Comparison of ENCODE assay signal across 3 cellular contexts in genomic region chr1:105558023-105558422, GRCh38.
"Had no signal": no experiment of that assay in that cellular context is flagged by ENCODE, and none has a peak within 500 bp of the region (broad histone marks: within the 10 kb centered on the region; RNA-seq: fewer than 3 reads in every experiment).

No MANE protein-coding gene starts in this region.

- DNase-seq: GDM1, GF-D8 had no signal

- H3K4me3 ChIP-seq: GM12878 had no signal

- ATAC-seq: GM12878 had no signal
